In genomic region chr3:99863588-99863987, GRCh38 we compare ENCODE assay signal across 20 cellular contexts.
A peak's percentile ranks its signal among the peaks of the same experiment; 100 is the strongest.
DNase-seq lines count a peak whose midpoint lies in the region; ATAC-seq lines count a peak whose summit lies in the region.
"Had no signal": no experiment of that assay in that cellular context is flagged by ENCODE, and none has a peak within 500 bp of the region (broad histone marks: within the 10 kb centered on the region; RNA-seq: fewer than 3 reads in every experiment).

No MANE protein-coding gene starts in this region.

- ATAC-seq in GM19351 (IDR thresholded peaks at IDR 0.05; ENCODE audit: unreplicated experiment), result peak; percentile 79
- peak; percentile 72 for ATAC-seq in HG02870 (IDR thresholded peaks at IDR 0.05; ENCODE audit: unreplicated experiment)
- ATAC-seq in HG03565 (IDR thresholded peaks at IDR 0.05; ENCODE audit: unreplicated experiment), result peak; percentile 57
- ATAC-seq in stimulated activated effector memory CD8-positive, alpha-beta T cell treated with anti-CD3 and anti-CD28 coated beads, Interleukin-12 subunit alpha, Interleukin-12 subunit beta, amount 100 ng/mL, for 72 hours, result peak; percentile 65
- ATAC-seq in HG03457 (IDR thresholded peaks at IDR 0.05; ENCODE audit: unreplicated experiment), result no peak
- ATAC-seq: GM23338, right cardiac atrium had no signal

- H3K4me3 Mint-ChIP-seq in stimulated activated effector memory CD8-positive, alpha-beta T cell treated with anti-CD3 and anti-CD28 coated beads, Interleukin-12 subunit alpha, Interleukin-12 subunit beta, amount 100 ng/mL, for 72 hours, result no peak overlapping the region
- H3K4me3 Mint-ChIP-seq: activated naive CD4-positive, alpha-beta T cell treated with anti-CD3 and anti-CD28 coated beads, Interleukin-2, amount 50 U/mL, for 24 hours; GM23338; mesothelial cell of epicardium had no signal

- H3K9me3 Mint-ChIP-seq in stimulated activated effector memory CD8-positive, alpha-beta T cell treated with anti-CD3 and anti-CD28 coated beads, Interleukin-12 subunit alpha, Interleukin-12 subunit beta, amount 100 ng/mL, for 72 hours, result no peaks in the 10 kb centered on the region
- H3K9me3 Mint-ChIP-seq: activated naive CD4-positive, alpha-beta T cell treated with anti-CD3 and anti-CD28 coated beads, Interleukin-2, amount 50 U/mL, for 24 hours; GM23338; mesothelial cell of epicardium had no signal

- H3K36me3 Mint-ChIP-seq in stimulated activated effector memory CD8-positive, alpha-beta T cell treated with anti-CD3 and anti-CD28 coated beads, Interleukin-12 subunit alpha, Interleukin-12 subunit beta, amount 100 ng/mL, for 72 hours, result peaks cover 10% of the 10 kb centered on the region

- DNase-seq in stimulated activated effector memory CD8-positive, alpha-beta T cell treated with anti-CD3 and anti-CD28 coated beads, Interleukin-12 subunit alpha, Interleukin-12 subunit beta, amount 100 ng/mL, for 72 hours (ENCODE audit: low spot score in 2 of 2), result no peak
- no peak for DNase-seq in activated gamma-delta T cell (lab: John Stamatoyannopoulos, UW)
- no peak for DNase-seq in central memory CD4-positive, alpha-beta T cell
- DNase-seq: activated CD4-positive, alpha-beta T cell treated with anti-CD3 and anti-CD28 coated beads, Interleukin-2, amount 50 U/mL, for 1 hour; activated T-cell treated with anti-CD3 and anti-CD28 coated beads for 4 hours; Calu3; GDM1; hippocampal formation; NCI-H1092 treated with DMSO at 0.1 percent for 48 hours; NCI-H2171; NCI-H748 treated with DMSO at 0.1 percent for 48 hours; right cardiac atrium; SK-N-SH had no signal

- H3K27ac Mint-ChIP-seq in stimulated activated effector memory CD8-positive, alpha-beta T cell treated with anti-CD3 and anti-CD28 coated beads, Interleukin-12 subunit alpha, Interleukin-12 subunit beta, amount 100 ng/mL, for 72 hours, result no peak overlapping the region
- H3K27ac Mint-ChIP-seq: activated naive CD4-positive, alpha-beta T cell treated with anti-CD3 and anti-CD28 coated beads, Interleukin-2, amount 50 U/mL, for 24 hours; GM23338; mesothelial cell of epicardium had no signal

- H3K4me1 Mint-ChIP-seq in stimulated activated effector memory CD8-positive, alpha-beta T cell treated with anti-CD3 and anti-CD28 coated beads, Interleukin-12 subunit alpha, Interleukin-12 subunit beta, amount 100 ng/mL, for 72 hours, result peaks cover 35% of the 10 kb centered on the region
